ENCODE assay signal across 8 cellular contexts in the genomic region with DNA sequence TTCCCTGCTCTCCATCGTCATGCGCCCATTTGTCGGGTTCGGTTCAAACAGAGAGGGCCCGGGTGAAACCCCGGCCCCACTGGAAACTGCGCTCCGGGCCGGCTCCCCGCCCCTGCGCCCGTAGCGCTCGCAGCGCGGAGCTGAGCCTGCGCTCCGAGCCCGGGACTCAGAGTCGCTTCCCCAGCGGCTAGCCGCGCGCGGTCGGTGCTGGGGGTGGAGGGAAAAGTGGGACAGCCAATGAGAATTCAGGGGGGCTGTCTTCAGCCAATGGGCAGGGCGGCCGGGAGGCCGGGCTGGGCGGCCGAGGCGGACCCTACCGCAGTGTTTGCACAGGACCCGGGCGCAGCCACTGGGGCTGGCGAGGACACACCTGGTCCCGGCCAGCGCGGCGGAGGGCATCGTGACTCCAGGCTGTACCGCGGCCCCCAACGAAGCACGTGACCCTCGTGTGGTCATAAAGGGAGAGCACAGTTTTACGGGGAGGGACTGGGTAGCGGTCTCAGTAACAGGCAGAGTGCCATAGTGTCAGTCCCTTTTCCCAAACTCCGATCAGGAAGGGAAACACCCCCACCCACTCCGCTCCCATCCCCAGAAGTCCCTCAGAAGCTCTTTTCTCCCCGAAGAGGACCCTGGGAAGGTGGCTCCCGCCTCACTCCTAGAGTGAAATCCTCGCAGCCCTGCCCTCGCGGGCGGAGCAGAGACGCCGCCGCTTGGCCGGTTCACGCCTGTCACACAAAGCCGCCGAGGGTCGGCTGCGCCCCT. TPM values are rescaled to one million over a fixed set of nuclear protein-coding genes. Genes with fewer than 3 reads are reported as not detected.
A peak's percentile ranks its signal among the peaks of the same experiment; 100 is the strongest.
DNase-seq lines count a peak whose midpoint lies in the region; ATAC-seq and TF ChIP-seq lines count a peak whose summit lies in the region.

A gene (minus strand): TSS at position 174 of the 762 bp plus-strand sequence. CDS start 153 bp downstream, at position 21.

- H3K9me3 Mint-ChIP-seq in activated CD4-positive, alpha-beta T cell treated with anti-CD3 and anti-CD28 coated beads, Interleukin-2, amount 10 ng/mL, durations not matched to agents 24 days and 14 days: no peaks in the 10 kb centered on the region

- H3K4me3 Mint-ChIP-seq in activated CD4-positive, alpha-beta T cell treated with anti-CD3 and anti-CD28 coated beads, Interleukin-2, amount 10 ng/mL, durations not matched to agents 24 days and 14 days: peak within 1 kb of the TSS; percentile 96

- DNase-seq in NCI-H460 (ENCODE audit: extremely low read depth, low read depth) (peak; percentile 76), coronary artery (ENCODE audit: low spot score) (peak; percentile 92), left lung (peak; percentile 93 to 97)
- peak; percentile 95 for DNase-seq in activated CD4-positive, alpha-beta T cell treated with anti-CD3 and anti-CD28 coated beads, Interleukin-2, amount 10 ng/mL, durations not matched to agents 24 days and 14 days
- peak; percentile 42 for DNase-seq in stimulated activated CD4-positive, alpha-beta T cell treated with anti-CD3 and anti-CD28 coated beads, Interleukin-2, amount 100 ng/mL, for 4 hours (ENCODE audit: low read depth)

- peak within 1 kb of the TSS; percentile 95 for H3K4me2 ChIP-seq in BLaER1

- H3K9ac ChIP-seq in BLaER1: peak within 1 kb of the TSS; percentile 82

- peak; percentile 58 for ATAC-seq in HG03378 (IDR thresholded peaks at IDR 0.05; ENCODE audit: unreplicated experiment)
- ATAC-seq in left lung: peak; percentile 92

- peak within 1 kb of the TSS; percentile 92 for H3K27ac Mint-ChIP-seq in activated CD4-positive, alpha-beta T cell treated with anti-CD3 and anti-CD28 coated beads, Interleukin-2, amount 10 ng/mL, durations not matched to agents 24 days and 14 days

- H4K20me1 ChIP-seq in BLaER1: peaks cover 7% of the 10 kb centered on the region; the same call in 1 of the 2 replicates

- H3K36me3 ChIP-seq in BLaER1 (no peaks in the 10 kb centered on the region), left lung (no peaks in the 10 kb centered on the region)

- H3K27me3 ChIP-seq in BLaER1 (peaks cover 47% of the 10 kb centered on the region), left lung (peaks cover 0 to 26% of the 10 kb centered on the region in 2 donors)

- H3K36me3 Mint-ChIP-seq in activated CD4-positive, alpha-beta T cell treated with anti-CD3 and anti-CD28 coated beads, Interleukin-2, amount 10 ng/mL, durations not matched to agents 24 days and 14 days (ENCODE audit: low read depth): no peaks in the 10 kb centered on the region

- H3K27me3 Mint-ChIP-seq in activated CD4-positive, alpha-beta T cell treated with anti-CD3 and anti-CD28 coated beads, Interleukin-2, amount 10 ng/mL, durations not matched to agents 24 days and 14 days: peaks cover 52% of the 10 kb centered on the region

- H3K4me3 ChIP-seq in BLaER1 (peak within 1 kb of the TSS; percentile 75), coronary artery (peak within 1 kb of the TSS; percentile 79), left lung (peak within 1 kb of the TSS; percentile 36 to 73)

- intact Hi-C loops in activated CD4-positive, alpha-beta T cell treated with anti-CD3 and anti-CD28 coated beads, Interleukin-2, amount 10 ng/mL, durations not matched to agents 24 days and 14 days (cut with micrococcal nuclease): loop anchor here (1.0 to 5.0 kb wide), 3 partner anchors 16 to 1102 kb away; a partner anchor contains a TSS
- intact Hi-C loops in left lung (cut with DNase I): no loop called here

- H3K9me3 ChIP-seq in BLaER1: no peaks in the 10 kb centered on the region
- H3K9me3 ChIP-seq in left lung: no peaks in the 10 kb centered on the region

- H3K4me1 Mint-ChIP-seq in activated CD4-positive, alpha-beta T cell treated with anti-CD3 and anti-CD28 coated beads, Interleukin-2, amount 10 ng/mL, durations not matched to agents 24 days and 14 days: peaks cover 21% of the 10 kb centered on the region

- no peak for TF ChIP-seq CTCF in coronary artery (IDR thresholded peaks at IDR 0.05)
- TF ChIP-seq CTCF in left lung (IDR thresholded peaks at IDR 0.05): no peak

- peak within 1 kb of the TSS; percentile 75 for H3K27ac ChIP-seq in BLaER1
- peak within 1 kb of the TSS; percentile 93 to 95 for H3K27ac ChIP-seq in coronary artery
- peak within 1 kb of the TSS; percentile 85 to 95 for H3K27ac ChIP-seq in left lung

- peak; percentile 77 for TF ChIP-seq POLR2A in GM19193 (IDR thresholded peaks at IDR 0.05; ENCODE audit: extremely low read depth, insufficient read depth, insufficient read length)

- H3K4me1 ChIP-seq in BLaER1: peaks cover 67% of the 10 kb centered on the region
- H3K4me1 ChIP-seq in left lung: peaks cover 5 to 61% of the 10 kb centered on the region in 2 donors

RNA-seq across cellular contexts. Expression of the gene that starts here (rescaled TPM):
- 0.67 and 1.6 TPM in 2 replicates for total RNA-seq in NCI-H460 (2014; rRNA removed; shearing (Covaris generic))
- 0.47 and 14.7 TPM in 2 replicates for polyA plus RNA-seq in NCI-H460 (2014; cell fraction: nucleus; rRNA removed)
- 2.4 and 2.6 TPM in 2 replicates for total RNA-seq in activated CD4-positive, alpha-beta T cell treated with anti-CD3 and anti-CD28 coated beads, Interleukin-2, amount 10 ng/mL, durations not matched to agents 24 days and 14 days
- 10 to 100 TPM in 1 of 2 donors, 1 to 10 TPM in 1; 7.2 to 13.8 TPM for total RNA-seq in left lung

Comparison
In these comparisons a context has a peak if more than half of its experiments do, and no peak if none do; other contexts are left out.
1. Peak in every context shown above with its lines: DNase-seq, ATAC-seq, H3K4me3 ChIP-seq and H3K27ac ChIP-seq.
2. DNase-seq: peak in every context shown above with its lines; median percentile 95 in activated CD4-positive, alpha-beta T cell treated with anti-CD3 and anti-CD28 coated beads, Interleukin-2, amount 10 ng/mL, durations not matched to agents 24 days and 14 days; 95 in left lung; 92 in coronary artery; 76 in NCI-H460; 42 in stimulated activated CD4-positive, alpha-beta T cell treated with anti-CD3 and anti-CD28 coated beads, Interleukin-2, amount 100 ng/mL, for 4 hours.